23 cellular contexts compared by ENCODE assay signal in genomic region chr1:244113532-244114320, GRCh38.
A peak's percentile ranks its signal among the peaks of the same experiment; 100 is the strongest.
DNase-seq lines count a peak whose midpoint lies in the region; ATAC-seq and TF ChIP-seq lines count a peak whose summit lies in the region.
"Had no signal": no experiment of that assay in that cellular context is flagged by ENCODE, and none has a peak within 500 bp of the region (broad histone marks: within the 10 kb centered on the region; RNA-seq: fewer than 3 reads in every experiment).

No MANE protein-coding gene starts in this region.

- H3K9me3 Mint-ChIP-seq in HFFc6 = no peaks in the 10 kb centered on the region
- H3K9me3 Mint-ChIP-seq: activated B cell treated with CpG ODN at 0.5 μM for 24 hours; activated CD8-positive, alpha-beta T cell treated with anti-CD3 and anti-CD28 coated beads for 36 hours; activated naive CD4-positive, alpha-beta T cell treated with anti-CD3 and anti-CD28 coated beads, Interleukin-2, amount 50 U/mL, for 24 hours had no signal

- H3K4me3 ChIP-seq in AG09309 (ENCODE audit: control insufficient read depth, low read depth, low read length) (no peak overlapping the region), adipocyte (ENCODE audit: low read length) (no peak overlapping the region)
- H3K4me3 ChIP-seq: stomach, upper lobe of left lung had no signal

- peak overlapping the region; percentile 57 for H3K4me3 Mint-ChIP-seq in HFFc6
- H3K4me3 Mint-ChIP-seq: activated B cell treated with CpG ODN at 0.5 μM for 24 hours; activated CD8-positive, alpha-beta T cell treated with anti-CD3 and anti-CD28 coated beads for 36 hours; activated naive CD4-positive, alpha-beta T cell treated with anti-CD3 and anti-CD28 coated beads, Interleukin-2, amount 50 U/mL, for 24 hours; T-helper 17 cell had no signal

- H3K36me3 ChIP-seq in adipocyte (ENCODE audit: control insufficient read depth, insufficient read depth, low read length, severe bottlenecking) = no peaks in the 10 kb centered on the region
- H3K36me3 ChIP-seq: stomach, upper lobe of left lung had no signal

- H3K27me3 Mint-ChIP-seq in HFFc6 (ENCODE audit: insufficient read depth) = no peaks in the 10 kb centered on the region; the same call in 1 of the 2 replicates
- H3K27me3 Mint-ChIP-seq: activated naive CD4-positive, alpha-beta T cell treated with anti-CD3 and anti-CD28 coated beads, Interleukin-2, amount 50 U/mL, for 24 hours had no signal

- peaks cover 66% of the 10 kb centered on the region for H3K4me1 Mint-ChIP-seq in HFFc6 (ENCODE audit: low read depth)
- H3K4me1 Mint-ChIP-seq: activated naive CD4-positive, alpha-beta T cell treated with anti-CD3 and anti-CD28 coated beads, Interleukin-2, amount 50 U/mL, for 24 hours; T-helper 17 cell had no signal

- H3K27ac Mint-ChIP-seq in HFFc6 = peak overlapping the region; percentile 78
- H3K27ac Mint-ChIP-seq: activated B cell treated with CpG ODN at 0.5 μM for 24 hours; activated CD8-positive, alpha-beta T cell treated with anti-CD3 and anti-CD28 coated beads for 36 hours; activated naive CD4-positive, alpha-beta T cell treated with anti-CD3 and anti-CD28 coated beads, Interleukin-2, amount 50 U/mL, for 24 hours; T-helper 17 cell had no signal

- peak; percentile 55 for DNase-seq in AG09309 (ENCODE audit: low read depth)
- DNase-seq in HFFc6 = peak; percentile 91
- DNase-seq in adipocyte (ENCODE audit: low read depth) = peak; percentile 44
- peak; percentile 59 for DNase-seq in iris pigment epithelial cell (ENCODE audit: low read depth)
- DNase-seq in stimulated activated naive CD4-positive, alpha-beta T cell (lab: John Stamatoyannopoulos, UW) = no peak
- DNase-seq: activated B cell treated with CpG ODN at 0.5 μM for 24 hours; activated CD8-positive, alpha-beta T cell treated with anti-CD3 and anti-CD28 coated beads for 36 hours; activated T-cell treated with anti-CD3 and anti-CD28 coated beads, Interleukin-2, amount 50 U/mL, for 48 hours; Caco-2; dermis blood vessel endothelial cell; GF-D8; NCI-H1417 treated with DMSO at 0.1 percent for 48 hours; NCI-H2227 treated with DMSO at 0.1 percent for 48 hours; SIG-M5; stimulated activated CD4-positive, alpha-beta T cell treated with anti-CD3 and anti-CD28 coated beads, Interleukin-1b, Interleukin-23, amount 100 ng/mL, for 48 hours; stomach; T-helper 17 cell; upper lobe of left lung had no signal

- no peak for ATAC-seq in GM21526 (IDR thresholded peaks at IDR 0.05; ENCODE audit: low FRiP score, unreplicated experiment)
- no peak for ATAC-seq in HG02852 (IDR thresholded peaks at IDR 0.05; ENCODE audit: unreplicated experiment)
- no peak for ATAC-seq in HG02884 (IDR thresholded peaks at IDR 0.05; ENCODE audit: unreplicated experiment)
- ATAC-seq: activated CD8-positive, alpha-beta T cell treated with anti-CD3 and anti-CD28 coated beads for 36 hours; sciatic nerve; T-helper 17 cell had no signal

- H3K36me3 Mint-ChIP-seq in HFFc6 (ENCODE audit: low read depth) = peaks cover 10% of the 10 kb centered on the region; the same call in 1 of the 2 replicates

- H3K9ac ChIP-seq in adipocyte (ENCODE audit: low read length) = no peak overlapping the region

- peaks cover 21% of the 10 kb centered on the region for H3K4me1 ChIP-seq in adipocyte (ENCODE audit: control insufficient read depth, insufficient read depth, low read length)
- H3K4me1 ChIP-seq: Caco-2, upper lobe of left lung had no signal

- no peaks in the 10 kb centered on the region for H3K9me3 ChIP-seq in adipocyte (ENCODE audit: control insufficient read depth, low read length)
- H3K9me3 ChIP-seq: Caco-2, upper lobe of left lung had no signal

- TF ChIP-seq CTCF in AG09309 (IDR thresholded peaks at IDR 0.05; ENCODE audit: control insufficient read depth, insufficient read depth, low read depth, low read length, missing control alignments) (no peak), HFFc6 (IDR thresholded peaks at IDR 0.05) (no peak)

- peaks cover 20% of the 10 kb centered on the region for H3K27me3 ChIP-seq in adipocyte (replicated peaks; ENCODE audit: control insufficient read depth, insufficient read depth, low read length)
- H3K27me3 ChIP-seq: upper lobe of left lung had no signal

Comparison
In these comparisons a context has a peak if more than half of its experiments do, and no peak if none do; other contexts are left out.
1. DNase-seq: peak in AG09309 (single experiment), HFFc6 (single experiment), adipocyte (single experiment) and iris pigment epithelial cell (single experiment); none in stimulated activated naive CD4-positive, alpha-beta T cell (0 of 6).